In genomic region chr16:5634781-5635180, GRCh38 we compare ENCODE assay signal across 17 cellular contexts.
A peak's percentile ranks its signal among the peaks of the same experiment; 100 is the strongest.
DNase-seq lines count a peak whose midpoint lies in the region; ATAC-seq and TF ChIP-seq lines count a peak whose summit lies in the region.
"Had no signal": no experiment of that assay in that cellular context is flagged by ENCODE, and none has a peak within 500 bp of the region (broad histone marks: within the 10 kb centered on the region; RNA-seq: fewer than 3 reads in every experiment).

No MANE protein-coding gene starts in this region.

- TF ChIP-seq CTCF in BE2C (IDR thresholded peaks at IDR 0.05; ENCODE audit: low read depth, low read length) (no peak), parathyroid adenoma (IDR thresholded peaks at IDR 0.05) (no peak), Peyer's patch (IDR thresholded peaks at IDR 0.05) (no peak)

- H3K79me2 ChIP-seq in parathyroid adenoma, result no peaks in the 10 kb centered on the region

- peak overlapping the region; percentile 7 for H2AFZ ChIP-seq in parathyroid adenoma
- H2AFZ ChIP-seq: GM23338 had no signal

- H3K27me3 ChIP-seq in BE2C, result no peaks in the 10 kb centered on the region
- no peaks in the 10 kb centered on the region; the same call in 1 of the 2 replicates for H3K27me3 ChIP-seq in MG63
- H3K27me3 ChIP-seq in parathyroid adenoma (ENCODE audit: control insufficient read depth, insufficient read depth, low read length), result no peaks in the 10 kb centered on the region
- no peaks in the 10 kb centered on the region for H3K27me3 ChIP-seq in Peyer's patch

- H3K36me3 ChIP-seq in BE2C (no peaks in the 10 kb centered on the region), MG63 (no peaks in the 10 kb centered on the region), parathyroid adenoma (ENCODE audit: control insufficient read depth, insufficient read depth, low read length) (no peaks in the 10 kb centered on the region), Peyer's patch (no peaks in the 10 kb centered on the region)

- TF ChIP-seq POLR2A in Peyer's patch (IDR thresholded peaks at IDR 0.05), result no peak

- H3K9ac ChIP-seq in parathyroid adenoma, result no peak overlapping the region

- ATAC-seq in GM18511 (IDR thresholded peaks at IDR 0.05; ENCODE audit: unreplicated experiment), result no peak
- ATAC-seq: HepG2 had no signal

- H3K4me1 ChIP-seq in BE2C (peaks cover 9% of the 10 kb centered on the region; the same call in 1 of the 2 replicates), parathyroid adenoma (no peaks in the 10 kb centered on the region), Peyer's patch (no peaks in the 10 kb centered on the region)

- in situ Hi-C loops in SK-MEL-5 (cut with HindIII; ENCODE audit: low pct_unique_long_range_greater_than_20kb, low sequenced_read_pairs), result no loop called here

- no peak overlapping the region for H3K4me3 ChIP-seq in BE2C (ENCODE audit: low read depth, low read length)
- no peak overlapping the region for H3K4me3 ChIP-seq in MG63
- H3K4me3 ChIP-seq in parathyroid adenoma (ENCODE audit: low read depth, low read length), result no peak overlapping the region
- no peak overlapping the region for H3K4me3 ChIP-seq in Peyer's patch
- H3K4me3 ChIP-seq: GM23338 had no signal

- H3K27ac ChIP-seq in parathyroid adenoma (no peak overlapping the region), Peyer's patch (no peak overlapping the region)
- H3K27ac ChIP-seq: C4-2B had no signal

- H3K9me3 ChIP-seq in BE2C (no peaks in the 10 kb centered on the region), MG63 (no peaks in the 10 kb centered on the region), parathyroid adenoma (ENCODE audit: control insufficient read depth, low read length) (no peaks in the 10 kb centered on the region), Peyer's patch (no peaks in the 10 kb centered on the region)

- DNase-seq in BE2C (peak; percentile 32), MG63 (peak; percentile 13), SK-MEL-5 (ENCODE audit: low read depth, low spot score) (peak; percentile 5), Peyer's patch (no peak), hypothalamus (lab: John Stamatoyannopoulos, UW) (no peak)
- DNase-seq: 8988T; ACHN; CD4-positive, alpha-beta memory T cell; DMS153; DND-41; GDM1; H7 had no signal

- H3K4me2 ChIP-seq in parathyroid adenoma (ENCODE audit: low read length), result no peak overlapping the region
- H3K4me2 ChIP-seq: GM23338 had no signal

Comparison
In these comparisons a context has a peak if more than half of its experiments do, and no peak if none do; other contexts are left out.
1. DNase-seq: peak in BE2C (single experiment), MG63 (single experiment) and SK-MEL-5 (single experiment); none in Peyer's patch (0 of 3) and hypothalamus (0 of 51).